Comparison of ENCODE assay signal across 8 cellular contexts in genomic region chr1:226125097-226125630, GRCh38.
DNase-seq lines count a peak whose midpoint lies in the region; ATAC-seq and TF ChIP-seq lines count a peak whose summit lies in the region.

No MANE protein-coding gene starts in this region.

- no peaks in the 10 kb centered on the region for H3K79me2 ChIP-seq in neural cell (replicated peaks; ENCODE audit: insufficient read depth, low read length)

- no peaks in the 10 kb centered on the region for H4K20me1 ChIP-seq in neural cell (ENCODE audit: insufficient read depth)

- no peaks in the 10 kb centered on the region for H3K9me2 ChIP-seq in neural cell (ENCODE audit: insufficient read depth, low read length)

- no peak overlapping the region for H3K9ac ChIP-seq in neural cell (ENCODE audit: low read length)

- TF ChIP-seq RAD21 in neural cell (conservative IDR thresholded peaks at IDR 0.05), result peak; percentile 91

- H3K4me2 ChIP-seq in neural cell (ENCODE audit: low read length), result no peak overlapping the region

- peaks cover 3% of the 10 kb centered on the region for H3K27me3 ChIP-seq in neural cell (ENCODE audit: insufficient read depth, low read depth, low read length)

- CTCF ChIA-PET in AG04449 (lab: Yijun Ruan, JAX), result interaction anchor here (0.6 to 7.7 kb wide), 72 partner anchors 8 to 462 kb away, joined by 3 to 282 read pairs (median 5); partner anchors contain the start of genes ACBD3, H3-3A, LIN9 and MIXL1

- TF ChIP-seq EP300 in neural cell (conservative IDR thresholded peaks at IDR 0.05; ENCODE audit: poor library complexity, severe bottlenecking), result peak; percentile 16

- TF ChIP-seq CTCF in AG04449 (IDR thresholded peaks at IDR 0.05; ENCODE audit: insufficient read depth, low read length, missing control alignments) (peak; percentile 93), LNCaP clone FGC (IDR thresholded peaks at IDR 0.05; ENCODE audit: control insufficient read depth, extremely low read depth, insufficient read depth) (peak; percentile 96), neural cell (IDR thresholded peaks at IDR 0.05; ENCODE audit: poor library complexity, severe bottlenecking) (peak; percentile 98)

- DNase-seq in AG04449 (ENCODE audit: low read depth, low spot score) (no peak), GM19238 (ENCODE audit: insufficient read length, low spot score) (peak; percentile 76), LNCaP clone FGC (ENCODE audit: low read depth) (peak; percentile 45), RKO (ENCODE audit: low spot score) (peak; percentile 78), fibroblast of gingiva (ENCODE audit: low read depth) (peak; percentile 63)
- peak; percentile 94 to 95 for DNase-seq in activated T-cell treated with anti-CD3 and anti-CD28 coated beads, Interleukin-2, amount 50 U/mL, for 48 hours
- peak; percentile 94 for DNase-seq in stimulated activated naive CD8-positive, alpha-beta T cell treated with anti-CD3 and anti-CD28 coated beads, Interleukin-15, Interleukin-2, amounts not matched to agents 100 U/mL and 50 U/mL, for 24 hours

- H3F3A ChIP-seq in neural cell (ENCODE audit: insufficient read depth, low read length, poor library complexity, severe bottlenecking), result no peaks in the 10 kb centered on the region

- H3K9me3 ChIP-seq in neural cell (ENCODE audit: low read length), result no peaks in the 10 kb centered on the region

- ATAC-seq in stimulated activated naive CD8-positive, alpha-beta T cell treated with anti-CD3 and anti-CD28 coated beads, Interleukin-15, Interleukin-2, amounts not matched to agents 100 U/mL and 50 U/mL, for 24 hours, result peak; percentile 33

- no peaks in the 10 kb centered on the region for H3K36me3 ChIP-seq in neural cell (ENCODE audit: insufficient read depth, low read length)

- no peak overlapping the region for H2AFZ ChIP-seq in neural cell (ENCODE audit: low read depth, low read length)

- H3K4me3 ChIP-seq in AG04449 (ENCODE audit: low read depth, low read length), result no peak overlapping the region; the same call in 1 of the 2 replicates
- H3K4me3 ChIP-seq in LNCaP clone FGC (ENCODE audit: low read depth, low read length), result no peak overlapping the region
- no peak overlapping the region for H3K4me3 ChIP-seq in neural cell (ENCODE audit: low read length)

- POLR2A ChIA-PET in AG04449 (lab: Yijun Ruan, JAX), result interaction anchor here (0.9 kb wide), 2 partner anchors 11 to 70 kb away, joined by 3 to 7 read pairs; no protein-coding TSS in a partner anchor

- H3K27ac ChIP-seq in neural cell (ENCODE audit: low read length), result no peak overlapping the region

TF ChIP-seq in neural cell, 6 proteins besides CTCF, POLR2A, EP300 and RAD21:
- TF ChIP-seq SMC3 (conservative IDR thresholded peaks at IDR 0.05; ENCODE audit: poor library complexity) (peak; percentile 86), MXI1 (conservative IDR thresholded peaks at IDR 0.05; ENCODE audit: poor library complexity, severe bottlenecking) (peak; percentile 42), EZH2 (IDR thresholded peaks at IDR 0.05; ENCODE audit: borderline replicate concordance, insufficient read depth, low read length, poor library complexity, severe bottlenecking) (no peak), TAF1 (IDR thresholded peaks at IDR 0.05; ENCODE audit: low read depth) (peak; percentile 42)
